27 cellular contexts compared by ENCODE assay signal in genomic region chr6:84333827-84334226, GRCh38.
"Had no signal": no experiment of that assay in that cellular context is flagged by ENCODE, and none has a peak within 500 bp of the region (broad histone marks: within the 10 kb centered on the region; RNA-seq: fewer than 3 reads in every experiment).

No MANE protein-coding gene starts in this region.

- H3K27me3 ChIP-seq: stomach, suprapubic skin, testis, thyroid gland, tibial artery, tibial nerve, transverse colon, upper lobe of left lung, upper lobe of right lung, uterus, vagina had no signal

- H3K4me3 ChIP-seq: stomach, suprapubic skin, testis, thoracic aorta, thyroid gland, tibial artery, tibial nerve, transverse colon, upper lobe of left lung, upper lobe of right lung, uterus, vagina had no signal

- H3K4me1 ChIP-seq: stomach, suprapubic skin, testis, thyroid gland, tibial artery, tibial nerve, transverse colon, upper lobe of left lung, upper lobe of right lung, uterus, vagina had no signal

- DNase-seq: stimulated activated CD4-positive, alpha-beta T cell treated with anti-CD3 and anti-CD28 coated beads, Interleukin-2, amount 100 ng/mL, for 48 hours; stimulated activated CD4-positive, alpha-beta T cell treated with anti-CD3 and anti-CD28 coated beads, Interleukin-4, amount 100 ng/mL, for 1 hour; stimulated activated CD4-positive, alpha-beta T cell treated with anti-CD3 and anti-CD28 coated beads, Interleukin-4, amount 100 ng/mL, for 24 hours; stimulated activated CD4-positive, alpha-beta T cell treated with anti-CD3 and anti-CD28 coated beads, Interleukin-4, amount 100 ng/mL, for 4 hours; stimulated activated CD8-positive, alpha-beta memory T cell treated with anti-CD3 and anti-CD28 coated beads, Interleukin-4, amount 100 ng/mL, for 48 hours; stimulated activated naive B cell treated with anti-CD40 and anti-IgM and Interleukin-4, amounts not matched to agents 10 μg/mL and 1 μg/mL and 100 μg/mL, for 72 hours; stimulated activated naive CD4-positive, alpha-beta T cell; stimulated activated naive CD4-positive, alpha-beta T cell treated with Interleukin-2 at 50 U/mL for 16 hours; stimulated activated naive CD8-positive, alpha-beta T cell treated with anti-CD3 and anti-CD28 coated beads, Interleukin-15, amount 100 ng/mL, for 72 hours; stimulated activated naive CD8-positive, alpha-beta T cell treated with anti-CD3 and anti-CD28 coated beads, Interleukin-15, Interleukin-2, amounts not matched to agents 100 U/mL and 50 U/mL, for 24 hours; stomach; substantia nigra; testis; thyroid gland; tibial artery; transverse colon; trophoblast cell; upper lobe of left lung; upper lobe of right lung; uterus had no signal

- H3K9me3 ChIP-seq: suprapubic skin, testis, thyroid gland, tibial artery, transverse colon, upper lobe of left lung, upper lobe of right lung, uterus, vagina had no signal

- H3K27ac ChIP-seq: stomach, suprapubic skin, testis, thoracic aorta, thyroid gland, tibial artery, tibial nerve, transverse colon, upper lobe of left lung, upper lobe of right lung, uterus, vagina had no signal

- FAIRE-seq: urothelium cell line had no signal

- H3K36me3 ChIP-seq: stomach, suprapubic skin, thoracic aorta, thyroid gland, tibial artery, tibial nerve, transverse colon, upper lobe of left lung, upper lobe of right lung, uterus, vagina had no signal

- ATAC-seq: stimulated activated effector memory CD8-positive, alpha-beta T cell treated with anti-CD3 and anti-CD28 coated beads, Interleukin-12 subunit alpha, Interleukin-12 subunit beta, amount 100 ng/mL, for 72 hours; stimulated activated memory B cell treated with anti-CD40 and anti-IgM and Interleukin-4, amounts not matched to agents 10 μg/mL and 1 μg/mL and 100 μg/mL, for 72 hours; stimulated activated naive B cell treated with anti-CD40 and anti-IgM and Interleukin-4, amounts not matched to agents 10 μg/mL and 1 μg/mL and 100 μg/mL, for 72 hours; stimulated activated naive CD8-positive, alpha-beta T cell treated with anti-CD3 and anti-CD28 coated beads, Interleukin-15, amount 100 ng/mL, for 72 hours; stimulated activated naive CD8-positive, alpha-beta T cell treated with anti-CD3 and anti-CD28 coated beads, Interleukin-15, Interleukin-2, amounts not matched to agents 100 U/mL and 50 U/mL, for 24 hours; upper lobe of right lung had no signal
